Comparison of ENCODE assay signal across 8 cellular contexts in the genomic region with DNA sequence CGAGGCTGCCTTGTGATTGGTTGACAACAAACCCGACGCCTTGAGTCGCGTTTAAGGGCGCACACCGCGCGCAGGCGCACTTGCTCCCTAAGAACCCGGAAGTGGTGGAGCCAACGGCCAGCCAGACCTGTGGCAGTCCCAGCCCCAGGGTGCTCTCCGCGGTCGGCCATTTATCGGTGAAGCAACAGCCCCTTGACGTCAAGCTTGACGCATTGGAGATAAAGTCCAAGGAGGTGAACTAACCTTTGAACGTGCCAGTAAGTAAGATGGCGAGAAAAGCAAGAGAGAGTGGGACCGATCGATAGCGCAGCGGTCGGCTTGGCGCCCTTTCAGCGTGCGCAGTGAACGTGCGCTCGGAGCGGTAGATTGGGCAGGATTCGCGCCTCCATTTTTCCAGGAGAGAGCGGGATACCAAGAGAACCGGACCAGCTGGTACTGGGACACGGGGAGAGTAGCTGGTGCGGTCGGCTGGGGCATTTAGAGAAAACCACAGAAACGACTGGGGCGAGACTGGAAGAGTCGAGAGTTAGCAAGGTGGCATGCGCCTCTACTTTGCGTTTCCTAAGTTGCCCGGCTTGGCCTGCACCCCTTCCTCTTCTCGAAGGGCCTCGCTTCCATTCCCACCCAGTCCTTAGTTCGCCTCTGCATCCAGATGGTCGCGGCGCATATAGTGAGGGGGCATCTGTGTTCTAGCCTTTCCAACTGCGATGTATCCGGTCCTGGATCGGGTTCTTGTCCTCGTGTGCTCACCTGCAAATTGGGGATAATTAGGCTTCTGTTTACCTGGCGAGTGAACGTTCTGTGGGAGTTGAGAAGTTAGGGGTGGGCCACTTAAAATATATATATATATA. TPM values are rescaled to one million over a fixed set of nuclear protein-coding genes. Genes with fewer than 3 reads are reported as not detected.
DNase-seq lines count a peak whose midpoint lies in the region; ATAC-seq and TF ChIP-seq lines count a peak whose summit lies in the region.

A gene (plus strand): TSS at position 364 of the 851 bp plus-strand sequence. CDS start 2,908 bp downstream, outside the sequence.

- no peaks in the 10 kb centered on the region for H3K27me3 ChIP-seq in ACC112 (ENCODE audit: insufficient read depth, low read length)
- H3K27me3 ChIP-seq in WERI-Rb-1 (ENCODE audit: insufficient read depth, low read depth, severe bottlenecking), result no peaks in the 10 kb centered on the region
- H3K27me3 ChIP-seq in mammary epithelial cell (ENCODE audit: insufficient read depth, low read length), result no peaks in the 10 kb centered on the region
- H3K27me3 ChIP-seq in smooth muscle cell (ENCODE audit: low read depth), result no peaks in the 10 kb centered on the region

- peaks cover 81% of the 10 kb centered on the region for H3K79me2 ChIP-seq in ACC112 (ENCODE audit: control insufficient read depth, insufficient read depth, low read length, unreplicated experiment)
- peaks cover 87% of the 10 kb centered on the region for H3K79me2 ChIP-seq in mammary epithelial cell (ENCODE audit: insufficient read depth, low read length)
- H3K79me2 ChIP-seq in smooth muscle cell (ENCODE audit: low read depth), result peaks cover 53% of the 10 kb centered on the region

- under 1% methylated on average over 51 of the region's 57 CpGs for WGBS in mammary epithelial cell (ENCODE audit: low coverage, missing lambda C conversion rate)
- 2% methylated on average over 57 of the region's 57 CpGs for WGBS in smooth muscle cell (ENCODE audit: low lambda C conversion rate)

- CTCF ChIA-PET in mammary epithelial cell (lab: Charles Lee; ENCODE audit: low non-redundant PET), result no interaction called here

- in situ Hi-C loops in mammary epithelial cell (cut with MboI; ENCODE audit: low sequenced_read_pairs in 2 of 2), result no loop called here

- intact Hi-C loops in mammary epithelial cell (cut with micrococcal nuclease), result loop anchor here (1.0 to 2.0 kb wide), 3 partner anchors 18 to 76 kb away; a partner anchor contains a TSS

- H2AFZ ChIP-seq in ACC112 (ENCODE audit: low read length, unreplicated experiment), result peak within 1 kb of the TSS; percentile 83
- peak within 1 kb of the TSS; percentile 97 for H2AFZ ChIP-seq in mammary epithelial cell (ENCODE audit: low read depth, low read length)
- H2AFZ ChIP-seq in smooth muscle cell (ENCODE audit: low read depth), result peak within 1 kb of the TSS; percentile 96

- no peaks in the 10 kb centered on the region for H4K20me1 ChIP-seq in mammary epithelial cell (ENCODE audit: insufficient read depth, low read length)
- H4K20me1 ChIP-seq in smooth muscle cell (ENCODE audit: low read depth), result peaks cover 7% of the 10 kb centered on the region

- peaks cover 4% of the 10 kb centered on the region for H3F3A ChIP-seq in smooth muscle cell (ENCODE audit: low read depth)

- BruUV-seq in mammary epithelial cell (replicated peaks; lab: Mats Ljungman, UMichigan), result TSS peak; percentile 54

- H3K4me2 ChIP-seq in mammary epithelial cell (ENCODE audit: insufficient read depth, low read depth, low read length) (peak within 1 kb of the TSS; percentile 89), smooth muscle cell (peak within 1 kb of the TSS; percentile 97)

- H3K4me1 ChIP-seq in ACC112 (ENCODE audit: control insufficient read depth, insufficient read depth, low read length, unreplicated experiment) (peaks cover 17% of the 10 kb centered on the region), mammary epithelial cell (ENCODE audit: insufficient read depth, low read length) (peaks cover 16% of the 10 kb centered on the region), smooth muscle cell (ENCODE audit: low read depth) (peaks cover 23% of the 10 kb centered on the region)

- H3K9me3 ChIP-seq in WERI-Rb-1 (ENCODE audit: severe bottlenecking) (no peaks in the 10 kb centered on the region), mammary epithelial cell (replicated peaks; ENCODE audit: insufficient read depth, low read length) (no peaks in the 10 kb centered on the region), smooth muscle cell (replicated peaks; ENCODE audit: low read depth) (no peaks in the 10 kb centered on the region)

- ATAC-seq in GM18873 (IDR thresholded peaks at IDR 0.05; ENCODE audit: low FRiP score, unreplicated experiment), result peak; percentile 92
- ATAC-seq in HG03139 (IDR thresholded peaks at IDR 0.05; ENCODE audit: unreplicated experiment), result peak; percentile 87

- dilution Hi-C loops in mammary epithelial cell (cut with HindIII; ENCODE audit: low sequenced_read_pairs), result no loop called here

- peak within 1 kb of the TSS; percentile 92 for H3K27ac ChIP-seq in ACC112 (ENCODE audit: low read depth, low read length)
- peak within 1 kb of the TSS; percentile 98 for H3K27ac ChIP-seq in WERI-Rb-1
- H3K27ac ChIP-seq in mammary epithelial cell (ENCODE audit: insufficient read depth, low read depth, low read length), result peak within 1 kb of the TSS; percentile 75
- peak within 1 kb of the TSS; percentile 86 for H3K27ac ChIP-seq in smooth muscle cell (ENCODE audit: low read depth)

- H3K4me3 ChIP-seq in ACC112 (ENCODE audit: low read depth, low read length) (peak within 1 kb of the TSS; percentile 89), WERI-Rb-1 (ENCODE audit: low read depth, low read length) (peak within 1 kb of the TSS; percentile 84), mammary epithelial cell (replicated peaks in 1 of 3; ENCODE audit: insufficient read depth in 1 of 3, low read depth in 2 of 3, low read length in 3 of 3) (peak within 1 kb of the TSS; percentile 75 to 98 (median 92)), smooth muscle cell (peak within 1 kb of the TSS; percentile 80)

- H3K36me3 ChIP-seq in ACC112 (ENCODE audit: insufficient read depth, low read length), result peaks cover 21% of the 10 kb centered on the region
- H3K36me3 ChIP-seq in WERI-Rb-1, result peaks cover 57% of the 10 kb centered on the region
- H3K36me3 ChIP-seq in mammary epithelial cell (ENCODE audit: insufficient read depth, low read length), result peaks cover 36% of the 10 kb centered on the region
- peaks cover 18% of the 10 kb centered on the region for H3K36me3 ChIP-seq in smooth muscle cell (ENCODE audit: low read depth)

- DNase-seq in NCI-H2227 (lab: John Stamatoyannopoulos, UW; ENCODE audit: unreplicated experiment) (peak; percentile 98), WERI-Rb-1 (peak; percentile 99), mammary epithelial cell (peak; percentile 100), iPS-NIHi11 (ENCODE audit: low spot score) (peak; percentile 100), smooth muscle cell (lab: John Stamatoyannopoulos, UW; ENCODE audit: unreplicated experiment) (peak; percentile 93)

- H3K9ac ChIP-seq in mammary epithelial cell (ENCODE audit: insufficient read depth, low read length), result peak within 1 kb of the TSS; percentile 89
- peak within 1 kb of the TSS; percentile 80 for H3K9ac ChIP-seq in smooth muscle cell (ENCODE audit: low read depth)

- TF ChIP-seq CTCF in WERI-Rb-1 (IDR thresholded peaks at IDR 0.05; ENCODE audit: low read depth, low read length) (no peak), mammary epithelial cell (conservative IDR thresholded peaks at IDR 0.05 in 1 of 2, IDR thresholded peaks at IDR 0.05 in 1 of 2; ENCODE audit: extremely low read depth in 1 of 2, insufficient read depth in 1 of 2, low read depth in 1 of 2, low read length in 2 of 2) (no peak), smooth muscle cell (IDR thresholded peaks at IDR 0.05; ENCODE audit: borderline replicate concordance, insufficient read depth, poor library complexity, severe bottlenecking) (no peak)

RNA-seq across cellular contexts. Expression of the gene that starts here (rescaled TPM):
- total RNA-seq in mammary epithelial cell (10 to 100 TPM; 33.4 to 35.0 TPM), smooth muscle cell (38.5 and 52.4 TPM in 2 replicates)
- polyA plus RNA-seq in mammary epithelial cell (47.6 TPM), smooth muscle cell (21.6 and 27.8 TPM in 2 replicates)
- polyA minus RNA-seq in mammary epithelial cell, result 170 TPM

Comparison
In these comparisons a context has a peak if more than half of its experiments do, and no peak if none do; other contexts are left out.
1. Peak in every context shown above with its lines: DNase-seq, ATAC-seq, H3K4me3 ChIP-seq and H3K27ac ChIP-seq.